Comparison of ENCODE assay signal across 9 cellular contexts in genomic region chr7:151043959-151044358, GRCh38. TPM values are rescaled to one million over a fixed set of nuclear protein-coding genes. Genes with fewer than 3 reads are reported as not detected.
"Had no signal": no experiment of that assay in that cellular context is flagged by ENCODE, and none has a peak within 500 bp of the region (broad histone marks: within the 10 kb centered on the region; RNA-seq: fewer than 3 reads in every experiment).

No MANE protein-coding gene starts in this region.

- H3K27ac ChIP-seq: HL-60 had no signal

- H3K27ac Mint-ChIP-seq: GM23338 had no signal

- H3K4me2 ChIP-seq: GM23338 had no signal

- H3K36me3 Mint-ChIP-seq: IgD-negative memory B cell had no signal

- H3K4me3 ChIP-seq: GM23338 had no signal

- H3K27me3 Mint-ChIP-seq: IgD-negative memory B cell had no signal

- H2AFZ ChIP-seq: GM23338 had no signal

- FAIRE-seq: H1, H54, HepG2 had no signal

- ATAC-seq: GM23338, HepG2 had no signal

- DNase-seq: H9, HCEC 1CT had no signal

- H3K4me1 Mint-ChIP-seq: IgD-negative memory B cell had no signal

- H3K4me3 Mint-ChIP-seq: GM23338, H9, IgD-negative memory B cell had no signal

RNA-seq across cellular contexts. Expression of gene ASIC3, which starts 4.4 kb away (rescaled TPM):
- total RNA-seq: HepG2 had no signal
- polyA plus RNA-seq: IgD-negative memory B cell had no signal

RNA-seq across cellular contexts. Expression of gene ATG9B, which starts 19.7 kb away (rescaled TPM):
- total RNA-seq: HepG2, HT1080 had no signal
